In genomic region chr16:51151951-51152663, GRCh38 we compare ENCODE assay signal across 8 cellular contexts. TPM values are rescaled to one million over a fixed set of nuclear protein-coding genes. Genes with fewer than 3 reads are reported as not detected.
A peak's percentile ranks its signal among the peaks of the same experiment; 100 is the strongest.
DNase-seq lines count a peak whose midpoint lies in the region; ATAC-seq and TF ChIP-seq lines count a peak whose summit lies in the region.

No MANE protein-coding gene starts in this region.

- peaks cover 2% of the 10 kb centered on the region for H3K4me1 ChIP-seq in right cardiac atrium (ENCODE audit: control insufficient read depth, insufficient read depth, low read length)
- no peaks in the 10 kb centered on the region for H3K4me1 ChIP-seq in CD4-positive, alpha-beta memory T cell (ENCODE audit: insufficient read depth, low read length)

- intact Hi-C loops in right cardiac atrium (cut with DNase I) = no loop called here
- intact Hi-C loops in sciatic nerve (cut with DNase I) = no loop called here
- intact Hi-C loops in CD4-positive, alpha-beta memory T cell (cut with micrococcal nuclease) = no loop called here

- H3K36me3 Mint-ChIP-seq in natural killer cell treated with Interleukin-12 subunit alpha and Interleukin-12 subunit beta and Interleukin-15 and Interleukin-18, amount 100 ng/mL, for 72 hours = peaks cover 8% of the 10 kb centered on the region
- H3K36me3 Mint-ChIP-seq in CD4-positive, alpha-beta memory T cell = peaks cover 3 to 5% of the 10 kb centered on the region in 2 donors

- H3K27me3 Mint-ChIP-seq in natural killer cell treated with Interleukin-12 subunit alpha and Interleukin-12 subunit beta and Interleukin-15 and Interleukin-18, amount 100 ng/mL, for 72 hours = peaks cover 50 to 57% of the 10 kb centered on the region in 2 donors
- H3K27me3 Mint-ChIP-seq in CD4-positive, alpha-beta memory T cell = peaks cover 39 to 52% of the 10 kb centered on the region in 2 donors

- peak overlapping the region; percentile 86 for H3K4me3 ChIP-seq in WERI-Rb-1 (ENCODE audit: low read depth, low read length)
- peak overlapping the region; percentile 69 for H3K4me3 ChIP-seq in right cardiac atrium (ENCODE audit: low read length)
- no peak overlapping the region for H3K4me3 ChIP-seq in CD4-positive, alpha-beta memory T cell (ENCODE audit: low read length in 2 of 2)

- H3K27ac Mint-ChIP-seq in natural killer cell treated with Interleukin-12 subunit alpha and Interleukin-12 subunit beta and Interleukin-15 and Interleukin-18, amount 100 ng/mL, for 72 hours = no peak overlapping the region
- no peak overlapping the region for H3K27ac Mint-ChIP-seq in CD4-positive, alpha-beta memory T cell

- peak; percentile 91 to 92 for ATAC-seq in right cardiac atrium
- peak; percentile 91 for ATAC-seq in sciatic nerve
- ATAC-seq in natural killer cell treated with Interleukin-12 subunit alpha and Interleukin-12 subunit beta and Interleukin-15 and Interleukin-18, amount 100 ng/mL, for 72 hours = no peak

- POLR2A ChIA-PET in CD4-positive, alpha-beta memory T cell (lab: Charles Lee; ENCODE audit: partially characterized antibody) = no interaction called here

- H3K9me3 ChIP-seq in WERI-Rb-1 (ENCODE audit: severe bottlenecking) (no peaks in the 10 kb centered on the region), right cardiac atrium (ENCODE audit: control insufficient read depth, low read length) (no peaks in the 10 kb centered on the region)
- H3K9me3 ChIP-seq in CD4-positive, alpha-beta memory T cell (ENCODE audit: control insufficient read depth in 1 of 2, low read length in 2 of 2) = no peaks in the 10 kb centered on the region

- under 1% methylated on average over 52 of the region's 57 CpGs for WGBS in right cardiac atrium

- peaks cover 39% of the 10 kb centered on the region for H3K36me3 ChIP-seq in WERI-Rb-1
- H3K36me3 ChIP-seq in CD4-positive, alpha-beta memory T cell (ENCODE audit: insufficient read depth, low read length) = no peaks in the 10 kb centered on the region

- H3K9me3 Mint-ChIP-seq in natural killer cell treated with Interleukin-12 subunit alpha and Interleukin-12 subunit beta and Interleukin-15 and Interleukin-18, amount 100 ng/mL, for 72 hours = no peaks in the 10 kb centered on the region
- peaks cover 0 to 20% (median 5%) of the 10 kb centered on the region in 8 donors for H3K9me3 Mint-ChIP-seq in CD4-positive, alpha-beta memory T cell

- TF ChIP-seq CTCF in WERI-Rb-1 (IDR thresholded peaks at IDR 0.05; ENCODE audit: low read depth, low read length) = no peak

- peaks cover 4 to 7% of the 10 kb centered on the region in 2 donors for H3K4me1 Mint-ChIP-seq in natural killer cell treated with Interleukin-12 subunit alpha and Interleukin-12 subunit beta and Interleukin-15 and Interleukin-18, amount 100 ng/mL, for 72 hours (ENCODE audit: low read depth in 2 of 2)
- H3K4me1 Mint-ChIP-seq in CD4-positive, alpha-beta memory T cell = peaks cover 0 to 9% (median 5%) of the 10 kb centered on the region in 4 donors

- H3K27ac ChIP-seq in WERI-Rb-1 (peak overlapping the region; percentile 98), right cardiac atrium (ENCODE audit: low read length) (no peak overlapping the region)
- H3K27ac ChIP-seq in CD4-positive, alpha-beta memory T cell (ENCODE audit: low read depth, low read length) = no peak overlapping the region

- no peak overlapping the region for H3K4me3 Mint-ChIP-seq in natural killer cell treated with Interleukin-12 subunit alpha and Interleukin-12 subunit beta and Interleukin-15 and Interleukin-18, amount 100 ng/mL, for 72 hours
- H3K4me3 Mint-ChIP-seq in CD4-positive, alpha-beta memory T cell = no peak overlapping the region

- CTCF ChIA-PET in CD4-positive, alpha-beta memory T cell (lab: Charles Lee; ENCODE audit: partially characterized antibody) = no interaction called here

- DNase-seq in HK-2 (ENCODE audit: unreplicated experiment) (peak; percentile 92), WERI-Rb-1 (peak; percentile 94), right cardiac atrium (peak; percentile 85 to 92 (median 91)), sciatic nerve (ENCODE audit: low spot score) (no peak), ureter (ENCODE audit: low spot score) (no peak), OCI-M2 (lab: John Stamatoyannopoulos, UW; ENCODE audit: unreplicated experiment) (no peak)
- no peak for DNase-seq in natural killer cell treated with Interleukin-12 subunit alpha and Interleukin-12 subunit beta and Interleukin-15 and Interleukin-18, amount 100 ng/mL, for 72 hours (ENCODE audit: low spot score)
- DNase-seq in CD4-positive, alpha-beta memory T cell = no peak

- H3K27me3 ChIP-seq in WERI-Rb-1 (ENCODE audit: insufficient read depth, low read depth, severe bottlenecking) (no peaks in the 10 kb centered on the region), right cardiac atrium (ENCODE audit: control insufficient read depth, insufficient read depth) (peaks cover 3% of the 10 kb centered on the region)
- peaks cover 19% of the 10 kb centered on the region for H3K27me3 ChIP-seq in CD4-positive, alpha-beta memory T cell (ENCODE audit: insufficient read depth, low read length)

RNA-seq across cellular contexts. Expression of gene SALL1, which starts 1.0 kb away (rescaled TPM):
- total RNA-seq in right cardiac atrium (1 to 10 TPM; 3.6 to 8.4 (median 6.5) TPM), sciatic nerve (0.98 TPM), ureter (4.4 TPM)
- 0.45 TPM for polyA plus RNA-seq in right cardiac atrium
- under 1 TPM in 1 of 2 donors, not detected in 1; 0.08 TPM for total RNA-seq in natural killer cell treated with Interleukin-12 subunit alpha and Interleukin-12 subunit beta and Interleukin-15 and Interleukin-18, amount 100 ng/mL, for 72 hours
- not detected for total RNA-seq in CD4-positive, alpha-beta memory T cell
- not detected for polyA plus RNA-seq in CD4-positive, alpha-beta memory T cell

Comparison
In these comparisons a context has a peak if more than half of its experiments do, and no peak if none do; other contexts are left out.
1. DNase-seq: peak in HK-2 (single experiment), WERI-Rb-1 (single experiment) and right cardiac atrium (3 of 3); none in sciatic nerve (single experiment), ureter (single experiment), natural killer cell treated with Interleukin-12 subunit alpha and Interleukin-12 subunit beta and Interleukin-15 and Interleukin-18, amount 100 ng/mL, for 72 hours (single experiment), OCI-M2 (single experiment) and CD4-positive, alpha-beta memory T cell (0 of 5).
2. H3K4me3 ChIP-seq: peak in WERI-Rb-1 (single experiment) and right cardiac atrium (single experiment); none in CD4-positive, alpha-beta memory T cell (0 of 2).
3. ATAC-seq: peak in right cardiac atrium (2 of 2) and sciatic nerve (single experiment); none in natural killer cell treated with Interleukin-12 subunit alpha and Interleukin-12 subunit beta and Interleukin-15 and Interleukin-18, amount 100 ng/mL, for 72 hours (0 of 2).